Comparison of ENCODE assay signal across 8 cellular contexts in genomic region chr11:82682003-82682751, GRCh38. TPM values are rescaled to one million over a fixed set of nuclear protein-coding genes. Genes with fewer than 3 reads are reported as not detected.
DNase-seq lines count a peak whose midpoint lies in the region; ATAC-seq and TF ChIP-seq lines count a peak whose summit lies in the region.

No MANE protein-coding gene starts in this region.

- H3K4me1 ChIP-seq in naive thymus-derived CD4-positive, alpha-beta T cell (ENCODE audit: control insufficient read depth in 2 of 2, insufficient read depth in 2 of 2, low read length in 2 of 2) = no peaks in the 10 kb centered on the region

- H3K27ac Mint-ChIP-seq in naive thymus-derived CD4-positive, alpha-beta T cell = peak overlapping the region in 2 of 9 donors; percentile 2 to 19

- POLR2A ChIA-PET in naive thymus-derived CD4-positive, alpha-beta T cell (lab: Charles Lee) = no interaction called here

- H3K27me3 Mint-ChIP-seq in naive thymus-derived CD4-positive, alpha-beta T cell = peaks cover 8 to 20% (median 17%) of the 10 kb centered on the region in 5 donors

- no peaks in the 10 kb centered on the region for H3K9me3 ChIP-seq in naive thymus-derived CD4-positive, alpha-beta T cell (ENCODE audit: control insufficient read depth in 2 of 3, low read length in 3 of 3)

- no peak overlapping the region for H3K27ac ChIP-seq in naive thymus-derived CD4-positive, alpha-beta T cell (ENCODE audit: low read depth, low read length)

- intact Hi-C loops in naive thymus-derived CD4-positive, alpha-beta T cell (cut with micrococcal nuclease) = loop anchor here (1.0 to 10.0 kb wide), 4 partner anchors 13 to 1883 kb away; no protein-coding TSS in a partner anchor

- H3K4me1 Mint-ChIP-seq in naive thymus-derived CD4-positive, alpha-beta T cell = peaks cover 0 to 5% (median 0%) of the 10 kb centered on the region in 7 donors

- no peaks in the 10 kb centered on the region for H3K27me3 ChIP-seq in naive thymus-derived CD4-positive, alpha-beta T cell (ENCODE audit: control insufficient read depth in 2 of 2, insufficient read depth in 2 of 2, low read length in 2 of 2)

- DNase-seq in SHP77 (lab: John Stamatoyannopoulos, UW) (peak; percentile 21 to 61), SHP77 treated with DMSO at 0.1 percent for 48 hours (lab: John Stamatoyannopoulos, UW) (no peak), HuH-7.5 (ENCODE audit: low spot score) (peak; percentile 12), RPMI8226 (peak; percentile 75), epithelial cell of proximal tubule (ENCODE audit: low read depth) (peak; percentile 55)
- DNase-seq in naive thymus-derived CD4-positive, alpha-beta T cell = peak in 7 of 9 donors; percentile 24 to 55 (median 38)
- no peak for DNase-seq in stimulated activated CD4-positive, alpha-beta T cell treated with anti-CD3 and anti-CD28 coated beads, Interleukin-2, amount 100 ng/mL, for 24 hours

- peak overlapping the region in 1 of 10 donors; percentile 5 for H3K4me3 Mint-ChIP-seq in naive thymus-derived CD4-positive, alpha-beta T cell

- no peak overlapping the region for H3K4me3 ChIP-seq in epithelial cell of proximal tubule (ENCODE audit: low read depth, low read length)
- no peak overlapping the region for H3K4me3 ChIP-seq in naive thymus-derived CD4-positive, alpha-beta T cell (ENCODE audit: low read length)

- H3K36me3 Mint-ChIP-seq in naive thymus-derived CD4-positive, alpha-beta T cell = no peaks in the 10 kb centered on the region

- TF ChIP-seq CTCF in epithelial cell of proximal tubule (conservative IDR thresholded peaks at IDR 0.05; ENCODE audit: low read depth, low read length) = peak; percentile 67

- ATAC-seq in GM21528 (IDR thresholded peaks at IDR 0.05; ENCODE audit: low FRiP score, unreplicated experiment) = peak; percentile 89
- peak; percentile 72 for ATAC-seq in naive thymus-derived CD4-positive, alpha-beta T cell

- H3K9me3 Mint-ChIP-seq in naive thymus-derived CD4-positive, alpha-beta T cell = peaks cover 0 to 29% (median 5%) of the 10 kb centered on the region in 11 donors

- H3K36me3 ChIP-seq in naive thymus-derived CD4-positive, alpha-beta T cell (ENCODE audit: control insufficient read depth in 2 of 3, insufficient read depth in 3 of 3, low read length in 3 of 3) = no peaks in the 10 kb centered on the region

- CTCF ChIA-PET in naive thymus-derived CD4-positive, alpha-beta T cell (lab: Charles Lee) = interaction anchor here (0.6 to 1.0 kb wide), 3 partner anchors 14 to 1881 kb away, joined by 3 to 5 read pairs (median 3); no protein-coding TSS in a partner anchor

RNA-seq across cellular contexts. Expression of gene FAM181B, which starts 51.5 kb away (rescaled TPM):
- 0.06 and 0.14 TPM in 2 replicates for total RNA-seq in epithelial cell of proximal tubule
- under 1 TPM in 4 of 5 experiments, not detected in 1; 0.10 to 0.97 (median 0.40) TPM for total RNA-seq in naive thymus-derived CD4-positive, alpha-beta T cell
- under 1 TPM in 1 of 2 donors, not detected in 1; 0.19 TPM for polyA plus RNA-seq in naive thymus-derived CD4-positive, alpha-beta T cell

Comparison
In these comparisons a context has a peak if more than half of its experiments do, and no peak if none do; other contexts are left out.
1. DNase-seq: peak in SHP77 (2 of 2), HuH-7.5 (single experiment), RPMI8226 (single experiment), epithelial cell of proximal tubule (single experiment) and naive thymus-derived CD4-positive, alpha-beta T cell (7 of 9); none in SHP77 treated with DMSO at 0.1 percent for 48 hours (single experiment) and stimulated activated CD4-positive, alpha-beta T cell treated with anti-CD3 and anti-CD28 coated beads, Interleukin-2, amount 100 ng/mL, for 24 hours (0 of 2).